ENCODE assay signal across 23 cellular contexts in the genomic region with DNA sequence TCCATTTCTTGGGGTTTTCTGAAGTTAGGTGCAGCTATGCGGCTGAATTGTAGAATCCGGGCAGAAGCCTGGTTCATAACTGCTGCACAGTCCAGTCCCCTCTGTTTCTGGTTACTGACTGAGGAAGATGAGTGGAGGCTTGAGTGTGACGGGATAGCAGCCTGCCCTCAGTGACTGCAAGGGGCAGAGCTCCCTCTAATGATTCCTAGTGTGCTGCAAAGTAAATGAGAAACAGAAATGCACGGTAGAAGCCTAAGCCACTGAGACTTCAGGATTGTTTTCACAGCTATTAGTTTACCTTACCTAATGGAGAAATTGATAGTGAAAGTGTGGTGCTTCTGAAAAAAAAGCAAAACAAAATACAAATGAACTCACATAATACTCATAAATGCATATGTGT.
DNase-seq lines count a peak whose midpoint lies in the region; TF ChIP-seq lines count a peak whose summit lies in the region.
"Had no signal": no experiment of that assay in that cellular context is flagged by ENCODE, and none has a peak within 500 bp of the region (broad histone marks: within the 10 kb centered on the region; RNA-seq: fewer than 3 reads in every experiment).

No MANE protein-coding gene starts in this region.

- no peak for TF ChIP-seq CTCF in mammary epithelial cell (conservative IDR thresholded peaks at IDR 0.05 in 1 of 2, IDR thresholded peaks at IDR 0.05 in 1 of 2; ENCODE audit: extremely low read depth in 1 of 2, insufficient read depth in 1 of 2, low read depth in 1 of 2, low read length in 2 of 2)

- H3K4me3 ChIP-seq in mammary epithelial cell (replicated peaks in 1 of 3; ENCODE audit: insufficient read depth in 1 of 3, low read depth in 2 of 3, low read length in 3 of 3), result no peak overlapping the region
- H3K4me3 ChIP-seq: adrenal gland, GM23248, left ventricle myocardium inferior had no signal

- H3K27ac ChIP-seq in mammary epithelial cell (ENCODE audit: insufficient read depth, low read depth, low read length), result no peak overlapping the region
- H3K27ac ChIP-seq: adrenal gland, GM23248, left ventricle myocardium inferior, neutrophil had no signal

- dilution Hi-C loops in mammary epithelial cell (cut with HindIII; ENCODE audit: low sequenced_read_pairs), result no loop called here

- H3K79me2 ChIP-seq in mammary epithelial cell (ENCODE audit: insufficient read depth, low read length), result no peaks in the 10 kb centered on the region

- H3K4me2 ChIP-seq in mammary epithelial cell (ENCODE audit: insufficient read depth, low read depth, low read length), result no peak overlapping the region

- H3K9ac ChIP-seq in mammary epithelial cell (ENCODE audit: insufficient read depth, low read length), result no peak overlapping the region
- H3K9ac ChIP-seq: GM23248 had no signal

- H2AFZ ChIP-seq in mammary epithelial cell (ENCODE audit: low read depth, low read length), result no peak overlapping the region
- H2AFZ ChIP-seq: GM23248 had no signal

- H3K4me1 ChIP-seq in mammary epithelial cell (ENCODE audit: insufficient read depth, low read length), result no peaks in the 10 kb centered on the region
- H3K4me1 ChIP-seq: adrenal gland, left ventricle myocardium inferior had no signal

- peak; percentile 21 for DNase-seq in NCI-H2227 (lab: John Stamatoyannopoulos, UW; ENCODE audit: unreplicated experiment)
- DNase-seq in NCI-H2227 treated with DMSO at 0.1 percent for 48 hours (lab: John Stamatoyannopoulos, UW), result no peak
- peak; percentile 50 for DNase-seq in OCI-M1 (lab: John Stamatoyannopoulos, UW)
- peak; percentile 25 for DNase-seq in iPS-NIHi7 (ENCODE audit: extremely low spot score)
- no peak for DNase-seq in LoVo (ENCODE audit: low spot score)
- DNase-seq in mammary epithelial cell, result no peak
- DNase-seq in NK-92 treated with Interleukin-12 subunit alpha and Interleukin-12 subunit beta, amount 100 ng/mL, for 24 hours (lab: John Stamatoyannopoulos, UW), result no peak
- no peak for DNase-seq in central memory CD4-positive, alpha-beta T cell
- DNase-seq: 8988T; activated CD4-positive, alpha-beta T cell treated with anti-CD3 and anti-CD28 coated beads, Interleukin-2, amount 50 U/mL, for 1 hour; activated CD8-positive, alpha-beta memory T cell treated with anti-CD3 and anti-CD28 coated beads, Interleukin-2, amount 50 U/mL, for 48 hours; activated effector memory CD4-positive, alpha-beta T cell treated with Interleukin-2 at 50 U/mL for 16 hours; adrenal gland; cortex of kidney; GM23248; left ventricle myocardium inferior; NCI-H1048; NCI-H2029 treated with DMSO at 0.1 percent for 48 hours; NCI-H524 treated with DMSO at 0.1 percent for 48 hours; small intestine; stimulated activated naive CD8-positive, alpha-beta T cell treated with anti-CD3 and anti-CD28 coated beads, Interleukin-15, amount 100 ng/mL, for 72 hours; trophoblast cell had no signal

- in situ Hi-C loops in mammary epithelial cell (cut with MboI; ENCODE audit: low sequenced_read_pairs in 2 of 2), result no loop called here

- CTCF ChIA-PET in mammary epithelial cell (lab: Charles Lee; ENCODE audit: low non-redundant PET), result interaction anchor here (0.6 kb wide), 1 partner anchor 41 kb away, joined by 4 read pairs; no protein-coding TSS in a partner anchor

- intact Hi-C loops in mammary epithelial cell (cut with micrococcal nuclease), result no loop called here

- no TSS peak for BruUV-seq in mammary epithelial cell (replicated peaks; lab: Mats Ljungman, UMichigan)

- 83% methylated on average over 4 of the region's 4 CpGs for WGBS in mammary epithelial cell (ENCODE audit: low coverage, missing lambda C conversion rate)

- no peaks in the 10 kb centered on the region for H3K27me3 ChIP-seq in mammary epithelial cell (ENCODE audit: insufficient read depth, low read length)
- H3K27me3 ChIP-seq: adrenal gland, neutrophil had no signal

- no peaks in the 10 kb centered on the region for H3K36me3 ChIP-seq in mammary epithelial cell (ENCODE audit: insufficient read depth, low read length)
- H3K36me3 ChIP-seq: adrenal gland, left ventricle myocardium inferior, neutrophil had no signal

- no peaks in the 10 kb centered on the region for H4K20me1 ChIP-seq in mammary epithelial cell (ENCODE audit: insufficient read depth, low read length)

- H3K9me3 ChIP-seq in mammary epithelial cell (replicated peaks; ENCODE audit: insufficient read depth, low read length), result no peaks in the 10 kb centered on the region
- H3K9me3 ChIP-seq: adrenal gland, left ventricle myocardium inferior, neutrophil had no signal

Comparison
In these comparisons a context has a peak if more than half of its experiments do, and no peak if none do; other contexts are left out.
1. DNase-seq: peak in NCI-H2227 (single experiment), OCI-M1 (single experiment) and iPS-NIHi7 (single experiment); none in NCI-H2227 treated with DMSO at 0.1 percent for 48 hours (single experiment), LoVo (single experiment), mammary epithelial cell (single experiment), NK-92 treated with Interleukin-12 subunit alpha and Interleukin-12 subunit beta, amount 100 ng/mL, for 24 hours (single experiment) and central memory CD4-positive, alpha-beta T cell (single experiment).